1 cellular context compared by ENCODE assay signal in genomic region chr19:8210660-8211101, GRCh38.
TF ChIP-seq lines count a peak whose summit lies in the region.

No MANE protein-coding gene starts in this region.

TF ChIP-seq in GM23338, 12 proteins besides CTCF, POLR2A, EP300 and RAD21 (continued from another document):
- no peak for TF ChIP-seq REST (IDR thresholded peaks at IDR 0.05; ENCODE audit: unreplicated experiment)
- no peak for TF ChIP-seq ZNF331 (CRISPR knock-in tag; IDR thresholded peaks at IDR 0.05; ENCODE audit: low read depth)
- no peak for TF ChIP-seq CREB1 (CRISPR knock-in tag; IDR thresholded peaks at IDR 0.05; ENCODE audit: low read depth)
- TF ChIP-seq ETS1 (IDR thresholded peaks at IDR 0.05) = no peak
TF ChIP-seq in GM23338: peak in this region for 0.
